16 cellular contexts compared by ENCODE assay signal in the genomic region with DNA sequence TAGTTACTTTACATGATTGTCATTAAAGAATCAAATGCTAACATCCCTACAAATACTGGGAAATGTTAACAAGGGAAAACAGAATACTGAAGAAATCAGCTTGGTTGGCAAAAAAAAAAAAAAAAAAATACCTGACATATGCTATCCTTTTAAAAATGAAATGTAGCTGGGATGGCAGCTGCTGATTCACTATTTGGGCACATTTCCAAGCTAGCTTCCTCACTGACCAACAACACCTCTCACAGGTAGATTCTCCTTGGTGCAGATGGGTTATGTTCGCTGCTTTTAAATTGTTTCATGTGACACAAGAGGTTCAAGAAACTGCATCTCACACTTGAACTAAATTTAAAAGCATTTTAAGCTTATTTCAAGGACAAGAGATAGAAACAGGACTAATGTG. TPM values are rescaled to one million over a fixed set of nuclear protein-coding genes. Genes with fewer than 3 reads are reported as not detected.
DNase-seq lines count a peak whose midpoint lies in the region; FAIRE-seq and TF ChIP-seq lines count a peak whose summit lies in the region.
"Had no signal": no experiment of that assay in that cellular context is flagged by ENCODE, and none has a peak within 500 bp of the region (broad histone marks: within the 10 kb centered on the region; RNA-seq: fewer than 3 reads in every experiment).

No MANE protein-coding gene starts in this region.

- H3K36me3 ChIP-seq in ACC112 (ENCODE audit: insufficient read depth, low read length) (no peaks in the 10 kb centered on the region), mammary epithelial cell (ENCODE audit: insufficient read depth, low read length) (no peaks in the 10 kb centered on the region), MM.1S (replicated peaks; ENCODE audit: insufficient read depth, low read length) (no peaks in the 10 kb centered on the region), right atrium auricular region (no peaks in the 10 kb centered on the region)
- H3K36me3 ChIP-seq: spleen, suprapubic skin had no signal

- no peaks in the 10 kb centered on the region for H3F3A ChIP-seq in MM.1S (ENCODE audit: insufficient read depth, low read length)

- H2AFZ ChIP-seq in ACC112 (ENCODE audit: low read length, unreplicated experiment): no peak overlapping the region
- no peak overlapping the region for H2AFZ ChIP-seq in mammary epithelial cell (ENCODE audit: low read depth, low read length)
- H2AFZ ChIP-seq in MM.1S (ENCODE audit: low read length): no peak overlapping the region

- H3K9ac ChIP-seq in mammary epithelial cell (ENCODE audit: insufficient read depth, low read length) (no peak overlapping the region), MM.1S (ENCODE audit: low read length) (no peak overlapping the region)

- in situ Hi-C loops in mammary epithelial cell (cut with MboI; ENCODE audit: low sequenced_read_pairs in 2 of 2): no loop called here

- intact Hi-C loops in mammary epithelial cell (cut with micrococcal nuclease): no loop called here

- H4K20me1 ChIP-seq in mammary epithelial cell (ENCODE audit: insufficient read depth, low read length) (peaks cover 2% of the 10 kb centered on the region), MM.1S (ENCODE audit: insufficient read depth, low read length) (no peaks in the 10 kb centered on the region)

- dilution Hi-C loops in mammary epithelial cell (cut with HindIII; ENCODE audit: low sequenced_read_pairs): no loop called here

- peak overlapping the region; percentile 76 for H3K27ac ChIP-seq in ACC112 (ENCODE audit: low read depth, low read length)
- no peak overlapping the region for H3K27ac ChIP-seq in mammary epithelial cell (ENCODE audit: insufficient read depth, low read depth, low read length)
- no peak overlapping the region for H3K27ac ChIP-seq in MM.1S (ENCODE audit: low read length)
- H3K27ac ChIP-seq in right atrium auricular region: no peak overlapping the region
- H3K27ac ChIP-seq: psoas muscle, suprapubic skin had no signal

- no peak overlapping the region for H3K4me3 ChIP-seq in ACC112 (ENCODE audit: low read depth, low read length)
- no peak overlapping the region for H3K4me3 ChIP-seq in mammary epithelial cell (replicated peaks in 1 of 3; ENCODE audit: insufficient read depth in 1 of 3, low read depth in 2 of 3, low read length in 3 of 3)
- no peak overlapping the region for H3K4me3 ChIP-seq in MM.1S (ENCODE audit: low read length)
- no peak overlapping the region for H3K4me3 ChIP-seq in right atrium auricular region
- H3K4me3 ChIP-seq: psoas muscle, spleen, suprapubic skin had no signal

- no TSS peak for BruUV-seq in mammary epithelial cell (replicated peaks; lab: Mats Ljungman, UMichigan)

- TF ChIP-seq CTCF in mammary epithelial cell (conservative IDR thresholded peaks at IDR 0.05 in 1 of 2, IDR thresholded peaks at IDR 0.05 in 1 of 2; ENCODE audit: extremely low read depth in 1 of 2, insufficient read depth in 1 of 2, low read depth in 1 of 2, low read length in 2 of 2) (peak in 1 of 2 donors; percentile 3), MM.1S (IDR thresholded peaks at IDR 0.05; ENCODE audit: low read length) (no peak), right atrium auricular region (IDR thresholded peaks at IDR 0.05) (no peak), D721Med (IDR thresholded peaks at IDR 0.05; ENCODE audit: insufficient read depth, missing control alignments) (no peak)

- H3K27me3 ChIP-seq in ACC112 (ENCODE audit: insufficient read depth, low read length) (no peaks in the 10 kb centered on the region), mammary epithelial cell (ENCODE audit: insufficient read depth, low read length) (peaks cover 9% of the 10 kb centered on the region), MM.1S (replicated peaks; ENCODE audit: insufficient read depth, low read length) (no peaks in the 10 kb centered on the region), right atrium auricular region (no peaks in the 10 kb centered on the region)
- H3K27me3 ChIP-seq: suprapubic skin had no signal

- H3K9me2 ChIP-seq in MM.1S (replicated peaks; ENCODE audit: insufficient read depth, low read length): no peaks in the 10 kb centered on the region

- peak; percentile 78 for DNase-seq in DMS53 (lab: John Stamatoyannopoulos, UW)
- DNase-seq in NCI-H2171 (lab: John Stamatoyannopoulos, UW): peak; percentile 74
- peak; percentile 53 for DNase-seq in mammary epithelial cell
- no peak for DNase-seq in activated CD8-positive, alpha-beta memory T cell treated with anti-CD3 and anti-CD28 coated beads, Interleukin-2, amount 50 U/mL, for 4 hours
- DNase-seq in MM.1S: no peak
- DNase-seq in right atrium auricular region (ENCODE audit: low spot score): no peak
- DNase-seq in D721Med (ENCODE audit: insufficient read length, low spot score): no peak
- DNase-seq: activated CD4-positive, alpha-beta T cell treated with anti-CD3 and anti-CD28 coated beads, Interleukin-2, amount 50 U/mL, for 48 hours; activated T-cell treated with anti-CD3 and anti-CD28 coated beads, Interleukin-2, amount 50 U/mL, for 4 hours; hypothalamus; NCI-H187 treated with DMSO at 0.1 percent for 48 hours; NK-92 treated with Interleukin-12 subunit alpha and Interleukin-12 subunit beta, amount 100 ng/mL, for 24 hours; psoas muscle; spleen had no signal

- H3K4me1 ChIP-seq in ACC112 (ENCODE audit: control insufficient read depth, insufficient read depth, low read length, unreplicated experiment) (peaks cover 23% of the 10 kb centered on the region), mammary epithelial cell (ENCODE audit: insufficient read depth, low read length) (peaks cover 3% of the 10 kb centered on the region), MM.1S (ENCODE audit: low read length) (no peaks in the 10 kb centered on the region), right atrium auricular region (no peaks in the 10 kb centered on the region)
- H3K4me1 ChIP-seq: psoas muscle, spleen had no signal

- CTCF ChIA-PET in mammary epithelial cell (lab: Charles Lee; ENCODE audit: low non-redundant PET): no interaction called here

- no peak overlapping the region for H3K4me2 ChIP-seq in mammary epithelial cell (ENCODE audit: insufficient read depth, low read depth, low read length)
- H3K4me2 ChIP-seq in MM.1S (ENCODE audit: low read depth, low read length): no peak overlapping the region

- FAIRE-seq in D721Med (lab: Jason Lieb, UNC): no peak

- 100% methylated on average over 1 of the region's 1 CpG for WGBS in mammary epithelial cell (ENCODE audit: low coverage, missing lambda C conversion rate)

- H3K79me2 ChIP-seq in ACC112 (ENCODE audit: control insufficient read depth, insufficient read depth, low read length, unreplicated experiment) (no peaks in the 10 kb centered on the region), mammary epithelial cell (ENCODE audit: insufficient read depth, low read length) (no peaks in the 10 kb centered on the region), MM.1S (ENCODE audit: low read length) (no peaks in the 10 kb centered on the region)

- no peaks in the 10 kb centered on the region for H3K9me3 ChIP-seq in mammary epithelial cell (replicated peaks; ENCODE audit: insufficient read depth, low read length)
- H3K9me3 ChIP-seq in MM.1S (replicated peaks; ENCODE audit: insufficient read depth, low read length): no peaks in the 10 kb centered on the region
- H3K9me3 ChIP-seq in right atrium auricular region: no peaks in the 10 kb centered on the region
- H3K9me3 ChIP-seq: psoas muscle, spleen, suprapubic skin had no signal

RNA-seq across cellular contexts. Expression of gene PRUNE2, which starts 6.1 kb away (rescaled TPM):
- total RNA-seq in mammary epithelial cell: 1 to 10 TPM; 1.6 to 9.2 TPM
- 1.3 TPM for polyA plus RNA-seq in mammary epithelial cell
- not detected for polyA minus RNA-seq in mammary epithelial cell
- total RNA-seq in right atrium auricular region: 10 to 100 TPM; 15.4 to 28.5 TPM

Comparison
In these comparisons a context has a peak if more than half of its experiments do, and no peak if none do; other contexts are left out.
1. DNase-seq: peak in DMS53 (single experiment), NCI-H2171 (single experiment) and mammary epithelial cell (single experiment); none in activated CD8-positive, alpha-beta memory T cell treated with anti-CD3 and anti-CD28 coated beads, Interleukin-2, amount 50 U/mL, for 4 hours (single experiment), MM.1S (single experiment), right atrium auricular region (single experiment) and D721Med (single experiment).